7 cellular contexts compared by ENCODE assay signal in the genomic region with DNA sequence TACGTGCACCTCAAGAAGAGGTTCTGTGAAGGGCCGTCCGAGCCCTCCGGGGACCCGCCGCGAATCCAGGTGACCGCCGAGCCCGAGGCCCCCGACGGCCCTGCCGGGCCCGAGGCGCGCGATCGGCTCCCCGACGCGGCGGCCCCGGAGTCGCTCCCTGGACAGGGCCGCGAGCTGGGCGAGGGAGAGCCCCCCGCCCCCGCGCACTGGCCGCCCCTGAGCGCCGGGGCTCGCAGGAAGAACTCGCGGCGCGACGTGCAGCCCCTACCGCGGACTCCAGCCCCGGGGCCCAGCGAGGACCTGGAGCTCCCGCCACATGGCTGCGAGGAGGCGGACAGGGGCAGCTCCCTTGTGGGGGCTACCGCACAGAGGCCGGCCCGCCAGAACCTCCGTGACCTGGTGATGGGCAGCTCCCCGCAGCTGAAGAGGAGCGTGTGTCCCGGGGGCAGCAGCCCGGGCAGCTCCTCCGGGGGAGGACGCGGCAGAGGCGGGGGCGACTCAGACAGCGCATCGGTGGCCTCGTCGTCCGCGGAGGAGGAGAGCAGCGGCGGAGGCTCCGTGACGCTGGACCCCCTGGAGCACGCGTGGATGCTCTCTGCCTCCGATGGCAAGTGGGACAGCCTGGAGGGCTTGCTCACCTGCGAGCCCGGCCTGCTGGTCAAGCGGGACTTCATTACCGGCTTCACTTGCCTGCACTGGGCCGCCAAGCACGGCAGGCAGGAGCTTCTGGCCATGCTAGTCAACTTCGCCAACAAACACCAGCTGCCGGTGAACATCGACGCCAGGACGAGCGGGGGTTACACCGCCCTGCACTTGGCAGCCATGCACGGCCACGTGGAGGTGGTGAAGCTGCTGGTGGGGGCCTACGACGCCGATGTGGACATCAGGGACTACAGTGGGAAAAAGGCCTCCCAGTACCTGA. TPM values are rescaled to one million over a fixed set of nuclear protein-coding genes. Genes with fewer than 3 reads are reported as not detected.
DNase-seq lines count a peak whose midpoint lies in the region; ATAC-seq and TF ChIP-seq lines count a peak whose summit lies in the region.

No MANE protein-coding gene starts in this region.

- H3K4me3 Mint-ChIP-seq in immature natural killer cell: peak overlapping the region in 2 of 5 donors; percentile 65 to 76
- peak overlapping the region in 1 of 2 donors; percentile 44 for H3K4me3 Mint-ChIP-seq in stimulated activated naive B cell treated with anti-CD40 and anti-IgM and Interleukin-4, amounts not matched to agents 10 μg/mL and 1 μg/mL and 100 μg/mL, for 72 hours

- POLR2A ChIA-PET in PC-9 (lab: Charles Lee; ENCODE audit: unreplicated experiment): interaction anchor here (0.6 to 1.6 kb wide), 5 partner anchors 10 to 274 kb away, joined by 5 to 16 read pairs (median 7); no protein-coding TSS in a partner anchor

- peaks cover 81% of the 10 kb centered on the region for H3K79me2 ChIP-seq in PC-9 (ENCODE audit: low read depth)

- DNase-seq in ELF-1 (ENCODE audit: low read depth, low spot score) (peak; percentile 67), PC-9 (no peak), fibroblast of pulmonary artery (ENCODE audit: low read depth) (peak; percentile 35), ovary (peak; percentile 27 to 61 (median 56)), immature natural killer cell (no peak)
- DNase-seq in activated effector memory CD4-positive, alpha-beta T cell treated with anti-CD3 and anti-CD28 coated beads, Interleukin-2, amount 50 U/mL, for 16 hours: no peak
- DNase-seq in stimulated activated naive B cell treated with anti-CD40 and anti-IgM and Interleukin-4, amounts not matched to agents 10 μg/mL and 1 μg/mL and 100 μg/mL, for 72 hours: no peak

- H3K4me1 Mint-ChIP-seq in immature natural killer cell: peaks cover 12 to 20% of the 10 kb centered on the region in 2 donors
- H3K4me1 Mint-ChIP-seq in stimulated activated naive B cell treated with anti-CD40 and anti-IgM and Interleukin-4, amounts not matched to agents 10 μg/mL and 1 μg/mL and 100 μg/mL, for 72 hours: peaks cover 2 to 4% of the 10 kb centered on the region in 2 donors

- H3K9me3 ChIP-seq in PC-9 (ENCODE audit: insufficient read depth, low read depth) (no peaks in the 10 kb centered on the region), ovary (no peaks in the 10 kb centered on the region)

- TF ChIP-seq POLR2A in ovary (IDR thresholded peaks at IDR 0.05): no peak

- no peaks in the 10 kb centered on the region for H3K9me2 ChIP-seq in PC-9 (ENCODE audit: insufficient read depth)

- H4K20me1 ChIP-seq in PC-9 (ENCODE audit: insufficient read depth): peaks cover 11% of the 10 kb centered on the region

- H3K4me1 ChIP-seq in PC-9 (replicated peaks; ENCODE audit: insufficient read depth) (peaks cover 56% of the 10 kb centered on the region), ovary (ENCODE audit: insufficient read depth) (peaks cover 16% of the 10 kb centered on the region)

- BruUV-seq in PC-9 (replicated peaks; lab: Mats Ljungman, UMichigan): no TSS peak

- H3K27ac ChIP-seq in PC-9 (peak overlapping the region; percentile 55), ovary (peak overlapping the region in 1 of 2 donors; percentile 98)

- no peaks in the 10 kb centered on the region for H3K36me3 Mint-ChIP-seq in immature natural killer cell
- peaks cover 6 to 14% of the 10 kb centered on the region in 2 donors for H3K36me3 Mint-ChIP-seq in stimulated activated naive B cell treated with anti-CD40 and anti-IgM and Interleukin-4, amounts not matched to agents 10 μg/mL and 1 μg/mL and 100 μg/mL, for 72 hours

- peak overlapping the region; percentile 82 for H3K4me3 ChIP-seq in PC-9
- peak overlapping the region; percentile 55 for H3K4me3 ChIP-seq in fibroblast of pulmonary artery (replicated peaks; ENCODE audit: low read depth, low read length)
- H3K4me3 ChIP-seq in ovary: peak overlapping the region; percentile 85

- H3K4me2 ChIP-seq in PC-9: peak overlapping the region; percentile 84

- 0 out of 2 replicates have a peak, but pooled peaks cover 4% of the 10 kb centered on the region for H3K36me3 ChIP-seq in PC-9 (ENCODE audit: low read depth)
- no peaks in the 10 kb centered on the region for H3K36me3 ChIP-seq in ovary

- 7 to 14% (median 12%) methylated on average over 43 to 90 of the region's 90 CpGs for WGBS in ovary, 3 donors

- H3F3A ChIP-seq in PC-9 (ENCODE audit: insufficient read depth, low read depth): peaks cover 12% of the 10 kb centered on the region; the same call in 1 of the 2 replicates

- H3K27me3 ChIP-seq in PC-9 (ENCODE audit: insufficient read depth, low read depth) (no peaks in the 10 kb centered on the region), ovary (no peaks in the 10 kb centered on the region)

- intact Hi-C loops in PC-9 (cut with micrococcal nuclease; ENCODE audit: unreplicated experiment): loop anchor here (1.0 kb wide), 1 partner anchor 84 kb away; no protein-coding TSS in a partner anchor
- intact Hi-C loops in ovary (cut with DNase I): loop anchor here in 2 of 4 donors (10.0 kb wide), 1 partner anchor 80 kb away; no protein-coding TSS in a partner anchor

- H3K27me3 Mint-ChIP-seq in immature natural killer cell (ENCODE audit: low read depth in 3 of 3): peaks cover 26 to 42% (median 35%) of the 10 kb centered on the region in 3 donors
- H3K27me3 Mint-ChIP-seq in stimulated activated naive B cell treated with anti-CD40 and anti-IgM and Interleukin-4, amounts not matched to agents 10 μg/mL and 1 μg/mL and 100 μg/mL, for 72 hours: peaks cover 43 to 60% of the 10 kb centered on the region in 2 donors

- no peak overlapping the region for H3K27ac Mint-ChIP-seq in immature natural killer cell
- H3K27ac Mint-ChIP-seq in stimulated activated naive B cell treated with anti-CD40 and anti-IgM and Interleukin-4, amounts not matched to agents 10 μg/mL and 1 μg/mL and 100 μg/mL, for 72 hours: no peak overlapping the region

- H2AFZ ChIP-seq in PC-9: peak overlapping the region; percentile 73

- TF ChIP-seq CTCF in PC-9 (conservative IDR thresholded peaks at IDR 0.05): no peak
- TF ChIP-seq CTCF in fibroblast of pulmonary artery (IDR thresholded peaks at IDR 0.05; ENCODE audit: low read length, missing control alignments): no peak
- no peak for TF ChIP-seq CTCF in ovary (IDR thresholded peaks at IDR 0.05)

- CTCF ChIA-PET in PC-9 (lab: Charles Lee): interaction anchor here (0.6 to 1.4 kb wide), 2 partner anchors 8 to 102 kb away, joined by 3 to 6 read pairs; no protein-coding TSS in a partner anchor

- peaks cover 0 to 12% (median 2%) of the 10 kb centered on the region in 6 donors for H3K9me3 Mint-ChIP-seq in immature natural killer cell
- peaks cover 0 to 2% of the 10 kb centered on the region in 2 donors for H3K9me3 Mint-ChIP-seq in stimulated activated naive B cell treated with anti-CD40 and anti-IgM and Interleukin-4, amounts not matched to agents 10 μg/mL and 1 μg/mL and 100 μg/mL, for 72 hours

- ATAC-seq in stimulated activated naive B cell treated with anti-CD40 and anti-IgM and Interleukin-4, amounts not matched to agents 10 μg/mL and 1 μg/mL and 100 μg/mL, for 72 hours (replicated peaks): no peak

- no peak for TF ChIP-seq EP300 in ovary (IDR thresholded peaks at IDR 0.05)

RNA-seq across cellular contexts. Expression of gene SOWAHC, which starts 0.8 kb away (rescaled TPM):
- total RNA-seq in PC-9 (2021) (12.8 and 14.3 TPM in 2 replicates), ovary (10 to 100 TPM; 13.9 to 36.1 (median 17.0) TPM)
- polyA plus RNA-seq in ovary (1 to 10 TPM; 9.5 to 9.9 TPM), immature natural killer cell (under 1 TPM in 1 of 3 donors, not detected in 2; 0.18 TPM)

RNA-seq across cellular contexts. Expression of gene SEPTIN10, which starts 1.2 kb away (rescaled TPM):
- total RNA-seq in PC-9 (2021) (112 and 119 TPM in 2 replicates), ovary (10 to 100 TPM; 71.6 to 93.8 (median 78.0) TPM)
- polyA plus RNA-seq in ovary (10 to 100 TPM; 48.9 to 59.0 TPM), immature natural killer cell (not detected)

Comparison
In these comparisons a context has a peak if more than half of its experiments do, and no peak if none do; other contexts are left out.
1. DNase-seq: peak in ELF-1 (single experiment), fibroblast of pulmonary artery (single experiment) and ovary (5 of 5); none in PC-9 (0 of 2), activated effector memory CD4-positive, alpha-beta T cell treated with anti-CD3 and anti-CD28 coated beads, Interleukin-2, amount 50 U/mL, for 16 hours (single experiment), immature natural killer cell (0 of 3) and stimulated activated naive B cell treated with anti-CD40 and anti-IgM and Interleukin-4, amounts not matched to agents 10 μg/mL and 1 μg/mL and 100 μg/mL, for 72 hours (single experiment).
2. Peak in every context shown above with its lines, with median percentiles within 50 percentile points of each other: H3K4me3 ChIP-seq.